ENCODE assay signal across 8 cellular contexts in genomic region chr1:99737016-99737415, GRCh38. TPM values are rescaled to one million over a fixed set of nuclear protein-coding genes. Genes with fewer than 3 reads are reported as not detected.
DNase-seq lines count a peak whose midpoint lies in the region; ATAC-seq and TF ChIP-seq lines count a peak whose summit lies in the region.

No MANE protein-coding gene starts in this region.

- no peak for DNase-seq in GM13977 (ENCODE audit: low spot score)
- DNase-seq in NCI-H1694 treated with DMSO at 0.1 percent for 48 hours (lab: John Stamatoyannopoulos, UW) = peak; percentile 80
- DNase-seq in astrocyte of the hippocampus (ENCODE audit: low read depth, low spot score) = peak; percentile 73
- peak; percentile 65 for DNase-seq in inferior parietal cortex (ENCODE audit: extremely low spot score)
- DNase-seq in uterus = peak in 1 of 2 donors; percentile 28
- no peak for DNase-seq in activated naive CD4-positive, alpha-beta T cell (lab: John Stamatoyannopoulos, UW)
- DNase-seq in stimulated activated CD4-positive, alpha-beta T cell treated with anti-CD3 and anti-CD28 coated beads, Interleukin-4, amount 100 ng/mL, for 4 hours = no peak

- no peak overlapping the region for H3K4me3 ChIP-seq in uterus

- H3K36me3 ChIP-seq in uterus = no peaks in the 10 kb centered on the region

- H3K4me1 ChIP-seq in uterus = no peaks in the 10 kb centered on the region

- H3K9me3 ChIP-seq in uterus = no peaks in the 10 kb centered on the region

- no peaks in the 10 kb centered on the region for H3K27me3 ChIP-seq in uterus

- intact Hi-C loops in uterus (cut with DNase I; ENCODE audit: low total_unique reads) = no loop called here

- TF ChIP-seq POLR2A in uterus (IDR thresholded peaks at IDR 0.05) = no peak

- TF ChIP-seq CTCF in GM13977 (IDR thresholded peaks at IDR 0.05; ENCODE audit: extremely low read depth, insufficient read depth, missing control alignments) (peak; percentile 29), uterus (IDR thresholded peaks at IDR 0.05) (peak; percentile 23 to 60 (median 52))

- peak overlapping the region; percentile 28 to 32 for H3K27ac ChIP-seq in uterus

- ATAC-seq in HG02981 (IDR thresholded peaks at IDR 0.05; ENCODE audit: unreplicated experiment) = no peak

- in situ Hi-C loops in GM13977 (cut with MboI; ENCODE audit: low pct_unique_long_range_greater_than_20kb, low sequenced_read_pairs, unreplicated experiment) = no loop called here

RNA-seq across cellular contexts. Expression of gene FRRS1, which starts 29.4 kb away (rescaled TPM):
- total RNA-seq in uterus = 10 to 100 TPM in 2 of 4 donors, 1 to 10 TPM in 1, under 1 TPM in 1; 0.51 to 28.6 (median 14.5) TPM

Comparison
In these comparisons a context has a peak if more than half of its experiments do, and no peak if none do; other contexts are left out.
1. DNase-seq: peak in NCI-H1694 treated with DMSO at 0.1 percent for 48 hours (single experiment), astrocyte of the hippocampus (single experiment) and inferior parietal cortex (single experiment); none in GM13977 (single experiment), activated naive CD4-positive, alpha-beta T cell (0 of 4) and stimulated activated CD4-positive, alpha-beta T cell treated with anti-CD3 and anti-CD28 coated beads, Interleukin-4, amount 100 ng/mL, for 4 hours (0 of 2).